In the genomic region with DNA sequence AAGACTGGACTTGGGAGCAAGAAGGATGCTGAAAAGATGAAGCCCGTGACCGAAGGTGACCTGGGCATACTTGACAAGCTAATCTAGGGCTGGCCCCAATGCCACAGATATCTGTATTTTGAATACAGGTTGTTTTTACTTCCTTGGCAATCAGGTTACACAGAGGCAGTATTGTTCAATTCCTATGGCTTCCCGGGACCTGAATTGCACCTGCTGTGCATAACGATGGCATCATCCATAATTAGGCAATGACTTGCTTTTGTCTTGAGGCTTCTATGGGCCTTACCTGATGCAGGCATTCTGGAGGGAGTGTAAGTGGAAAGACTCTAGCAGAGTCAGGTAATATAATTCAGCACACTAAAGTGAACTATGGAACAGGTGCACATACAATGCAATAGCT, we compare ENCODE assay signal across 1 cellular context.
TF ChIP-seq lines count a peak whose summit lies in the region.

No MANE protein-coding gene starts in this region.

TF ChIP-seq in GM23338, 12 proteins besides CTCF, POLR2A, EP300 and RAD21 (continued from another document):
- TF ChIP-seq, protein P1, sequence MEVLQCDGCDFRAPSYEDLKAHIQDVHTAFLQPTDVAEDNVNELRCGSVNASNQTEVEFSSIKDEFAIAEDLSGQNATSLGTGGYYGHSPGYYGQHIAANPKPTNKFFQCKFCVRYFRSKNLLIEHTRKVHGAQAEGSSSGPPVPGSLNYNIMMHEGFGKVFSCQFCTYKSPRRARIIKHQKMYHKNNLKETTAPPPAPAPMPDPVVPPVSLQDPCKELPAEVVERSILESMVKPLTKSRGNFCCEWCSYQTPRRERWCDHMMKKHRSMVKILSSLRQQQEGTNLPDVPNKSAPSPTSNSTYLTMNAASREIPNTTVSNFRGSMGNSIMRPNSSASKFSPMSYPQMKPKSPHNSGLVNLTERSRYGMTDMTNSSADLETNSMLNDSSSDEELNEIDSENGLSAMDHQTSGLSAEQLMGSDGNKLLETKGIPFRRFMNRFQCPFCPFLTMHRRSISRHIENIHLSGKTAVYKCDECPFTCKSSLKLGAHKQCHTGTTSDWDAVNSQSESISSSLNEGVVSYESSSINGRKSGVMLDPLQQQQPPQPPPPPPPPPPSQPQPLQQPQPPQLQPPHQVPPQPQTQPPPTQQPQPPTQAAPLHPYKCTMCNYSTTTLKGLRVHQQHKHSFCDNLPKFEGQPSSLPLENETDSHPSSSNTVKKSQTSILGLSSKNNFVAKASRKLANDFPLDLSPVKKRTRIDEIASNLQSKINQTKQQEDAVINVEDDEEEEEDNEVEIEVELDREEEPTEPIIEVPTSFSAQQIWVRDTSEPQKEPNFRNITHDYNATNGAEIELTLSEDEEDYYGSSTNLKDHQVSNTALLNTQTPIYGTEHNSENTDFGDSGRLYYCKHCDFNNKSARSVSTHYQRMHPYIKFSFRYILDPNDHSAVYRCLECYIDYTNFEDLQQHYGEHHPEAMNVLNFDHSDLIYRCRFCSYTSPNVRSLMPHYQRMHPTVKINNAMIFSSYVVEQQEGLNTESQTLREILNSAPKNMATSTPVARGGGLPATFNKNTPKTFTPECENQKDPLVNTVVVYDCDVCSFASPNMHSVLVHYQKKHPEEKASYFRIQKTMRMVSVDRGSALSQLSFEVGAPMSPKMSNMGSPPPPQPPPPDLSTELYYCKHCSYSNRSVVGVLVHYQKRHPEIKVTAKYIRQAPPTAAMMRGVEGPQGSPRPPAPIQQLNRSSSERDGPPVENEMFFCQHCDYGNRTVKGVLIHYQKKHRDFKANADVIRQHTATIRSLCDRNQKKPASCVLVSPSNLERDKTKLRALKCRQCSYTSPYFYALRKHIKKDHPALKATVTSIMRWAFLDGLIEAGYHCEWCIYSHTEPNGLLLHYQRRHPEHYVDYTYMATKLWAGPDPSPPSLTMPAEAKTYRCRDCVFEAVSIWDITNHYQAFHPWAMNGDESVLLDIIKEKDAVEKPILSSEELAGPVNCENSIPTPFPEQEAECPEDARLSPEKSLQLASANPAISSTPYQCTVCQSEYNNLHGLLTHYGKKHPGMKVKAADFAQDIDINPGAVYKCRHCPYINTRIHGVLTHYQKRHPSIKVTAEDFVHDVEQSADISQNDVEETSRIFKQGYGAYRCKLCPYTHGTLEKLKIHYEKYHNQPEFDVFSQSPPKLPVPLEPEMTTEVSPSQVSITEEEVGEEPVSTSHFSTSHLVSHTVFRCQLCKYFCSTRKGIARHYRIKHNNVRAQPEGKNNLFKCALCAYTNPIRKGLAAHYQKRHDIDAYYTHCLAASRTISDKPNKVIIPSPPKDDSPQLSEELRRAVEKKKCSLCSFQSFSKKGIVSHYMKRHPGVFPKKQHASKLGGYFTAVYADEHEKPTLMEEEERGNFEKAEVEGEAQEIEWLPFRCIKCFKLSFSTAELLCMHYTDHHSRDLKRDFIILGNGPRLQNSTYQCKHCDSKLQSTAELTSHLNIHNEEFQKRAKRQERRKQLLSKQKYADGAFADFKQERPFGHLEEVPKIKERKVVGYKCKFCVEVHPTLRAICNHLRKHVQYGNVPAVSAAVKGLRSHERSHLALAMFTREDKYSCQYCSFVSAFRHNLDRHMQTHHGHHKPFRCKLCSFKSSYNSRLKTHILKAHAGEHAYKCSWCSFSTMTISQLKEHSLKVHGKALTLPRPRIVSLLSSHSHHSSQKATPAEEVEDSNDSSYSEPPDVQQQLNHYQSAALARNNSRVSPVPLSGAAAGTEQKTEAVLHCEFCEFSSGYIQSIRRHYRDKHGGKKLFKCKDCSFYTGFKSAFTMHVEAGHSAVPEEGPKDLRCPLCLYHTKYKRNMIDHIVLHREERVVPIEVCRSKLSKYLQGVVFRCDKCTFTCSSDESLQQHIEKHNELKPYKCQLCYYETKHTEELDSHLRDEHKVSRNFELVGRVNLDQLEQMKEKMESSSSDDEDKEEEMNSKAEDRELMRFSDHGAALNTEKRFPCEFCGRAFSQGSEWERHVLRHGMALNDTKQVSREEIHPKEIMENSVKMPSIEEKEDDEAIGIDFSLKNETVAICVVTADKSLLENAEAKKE (CRISPR knock-in tag; IDR thresholded peaks at IDR 0.05) = no peak
- TF ChIP-seq ZNF114 (CRISPR knock-in tag; IDR thresholded peaks at IDR 0.05) (no peak), CREB1 (CRISPR knock-in tag; IDR thresholded peaks at IDR 0.05; ENCODE audit: low read depth) (no peak), JUNB (IDR thresholded peaks at IDR 0.05; ENCODE audit: unreplicated experiment) (no peak), POLR2AphosphoS5 (IDR thresholded peaks at IDR 0.05; ENCODE audit: low read depth) (no peak), EZH2phosphoT487 (IDR thresholded peaks at IDR 0.05; ENCODE audit: unreplicated experiment) (no peak), NANOG (IDR thresholded peaks at IDR 0.05; ENCODE audit: borderline replicate concordance) (no peak)
- TF ChIP-seq, protein P2, sequence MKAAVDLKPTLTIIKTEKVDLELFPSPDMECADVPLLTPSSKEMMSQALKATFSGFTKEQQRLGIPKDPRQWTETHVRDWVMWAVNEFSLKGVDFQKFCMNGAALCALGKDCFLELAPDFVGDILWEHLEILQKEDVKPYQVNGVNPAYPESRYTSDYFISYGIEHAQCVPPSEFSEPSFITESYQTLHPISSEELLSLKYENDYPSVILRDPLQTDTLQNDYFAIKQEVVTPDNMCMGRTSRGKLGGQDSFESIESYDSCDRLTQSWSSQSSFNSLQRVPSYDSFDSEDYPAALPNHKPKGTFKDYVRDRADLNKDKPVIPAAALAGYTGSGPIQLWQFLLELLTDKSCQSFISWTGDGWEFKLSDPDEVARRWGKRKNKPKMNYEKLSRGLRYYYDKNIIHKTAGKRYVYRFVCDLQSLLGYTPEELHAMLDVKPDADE (IDR thresholded peaks at IDR 0.05) = no peak
